1 cellular context compared by ENCODE assay signal in the genomic region with DNA sequence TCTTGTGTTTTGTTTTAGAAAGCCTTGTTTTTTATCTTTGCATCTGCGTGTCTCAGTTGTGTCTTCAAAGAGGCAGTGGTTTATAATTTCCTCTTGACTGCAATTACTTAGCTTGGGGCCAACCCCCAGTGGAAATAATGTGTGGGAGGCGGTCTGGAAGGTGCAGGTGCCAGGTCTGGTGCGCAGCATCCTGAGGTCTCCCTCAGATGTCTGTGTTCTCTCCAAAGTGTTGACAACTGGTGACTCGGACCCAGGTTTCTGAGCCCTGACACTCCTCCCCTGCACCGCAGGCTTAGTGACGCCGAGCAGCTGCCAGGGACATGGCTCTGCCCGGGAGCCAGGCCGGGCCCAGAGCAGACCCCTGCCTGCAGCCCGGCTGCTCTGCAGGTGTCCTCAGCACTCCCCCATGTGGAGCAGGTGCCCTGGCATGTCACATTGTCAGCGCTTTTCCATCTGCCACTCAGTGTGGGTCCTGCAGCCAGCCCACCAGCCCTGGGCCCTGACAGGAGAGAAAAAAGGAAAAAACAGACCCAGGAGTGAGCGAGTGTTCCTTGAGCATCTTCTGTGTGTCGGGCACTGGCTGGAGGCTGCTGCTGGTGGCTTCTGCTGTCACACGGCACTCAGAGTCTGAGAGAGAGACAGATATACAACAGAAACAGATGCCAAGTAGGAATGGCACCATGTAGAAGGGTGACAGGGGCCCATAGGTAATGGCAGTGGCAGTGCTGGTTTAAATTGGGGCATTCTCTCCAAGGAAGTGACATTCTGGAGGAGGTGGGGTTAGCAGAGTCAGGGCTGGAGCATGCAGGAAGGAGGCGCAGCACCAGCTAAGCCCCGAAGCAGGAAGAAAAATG.
TF ChIP-seq lines count a peak whose summit lies in the region.

No MANE protein-coding gene starts in this region.

TF ChIP-seq in HepG2, 621 proteins besides CTCF, POLR2A, EP300 and RAD21:
- TF ChIP-seq STAG1 (CRISPR knock-in tag; IDR thresholded peaks at IDR 0.05) (peak; percentile 28; the same call in 1 of the 2 replicates), ZNF598 (CRISPR knock-in tag; IDR thresholded peaks at IDR 0.05; ENCODE audit: borderline replicate concordance) (0 out of 2 replicates have a peak, but pooled peaks have one; percentile 52), NRL (CRISPR knock-in tag; IDR thresholded peaks at IDR 0.05; ENCODE audit: borderline replicate concordance) (peak; percentile 36; the same call in 1 of the 2 replicates), AHR (CRISPR knock-in tag; IDR thresholded peaks at IDR 0.05) (no peak), NFYB (CRISPR knock-in tag; IDR thresholded peaks at IDR 0.05) (no peak)
- TF ChIP-seq, protein P1, sequence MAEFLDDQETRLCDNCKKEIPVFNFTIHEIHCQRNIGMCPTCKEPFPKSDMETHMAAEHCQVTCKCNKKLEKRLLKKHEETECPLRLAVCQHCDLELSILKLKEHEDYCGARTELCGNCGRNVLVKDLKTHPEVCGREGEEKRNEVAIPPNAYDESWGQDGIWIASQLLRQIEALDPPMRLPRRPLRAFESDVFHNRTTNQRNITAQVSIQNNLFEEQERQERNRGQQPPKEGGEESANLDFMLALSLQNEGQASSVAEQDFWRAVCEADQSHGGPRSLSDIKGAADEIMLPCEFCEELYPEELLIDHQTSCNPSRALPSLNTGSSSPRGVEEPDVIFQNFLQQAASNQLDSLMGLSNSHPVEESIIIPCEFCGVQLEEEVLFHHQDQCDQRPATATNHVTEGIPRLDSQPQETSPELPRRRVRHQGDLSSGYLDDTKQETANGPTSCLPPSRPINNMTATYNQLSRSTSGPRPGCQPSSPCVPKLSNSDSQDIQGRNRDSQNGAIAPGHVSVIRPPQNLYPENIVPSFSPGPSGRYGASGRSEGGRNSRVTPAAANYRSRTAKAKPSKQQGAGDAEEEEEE (CRISPR knock-in tag; IDR thresholded peaks at IDR 0.05; ENCODE audit: borderline replicate concordance), result no peak
- TF ChIP-seq, protein P2, sequence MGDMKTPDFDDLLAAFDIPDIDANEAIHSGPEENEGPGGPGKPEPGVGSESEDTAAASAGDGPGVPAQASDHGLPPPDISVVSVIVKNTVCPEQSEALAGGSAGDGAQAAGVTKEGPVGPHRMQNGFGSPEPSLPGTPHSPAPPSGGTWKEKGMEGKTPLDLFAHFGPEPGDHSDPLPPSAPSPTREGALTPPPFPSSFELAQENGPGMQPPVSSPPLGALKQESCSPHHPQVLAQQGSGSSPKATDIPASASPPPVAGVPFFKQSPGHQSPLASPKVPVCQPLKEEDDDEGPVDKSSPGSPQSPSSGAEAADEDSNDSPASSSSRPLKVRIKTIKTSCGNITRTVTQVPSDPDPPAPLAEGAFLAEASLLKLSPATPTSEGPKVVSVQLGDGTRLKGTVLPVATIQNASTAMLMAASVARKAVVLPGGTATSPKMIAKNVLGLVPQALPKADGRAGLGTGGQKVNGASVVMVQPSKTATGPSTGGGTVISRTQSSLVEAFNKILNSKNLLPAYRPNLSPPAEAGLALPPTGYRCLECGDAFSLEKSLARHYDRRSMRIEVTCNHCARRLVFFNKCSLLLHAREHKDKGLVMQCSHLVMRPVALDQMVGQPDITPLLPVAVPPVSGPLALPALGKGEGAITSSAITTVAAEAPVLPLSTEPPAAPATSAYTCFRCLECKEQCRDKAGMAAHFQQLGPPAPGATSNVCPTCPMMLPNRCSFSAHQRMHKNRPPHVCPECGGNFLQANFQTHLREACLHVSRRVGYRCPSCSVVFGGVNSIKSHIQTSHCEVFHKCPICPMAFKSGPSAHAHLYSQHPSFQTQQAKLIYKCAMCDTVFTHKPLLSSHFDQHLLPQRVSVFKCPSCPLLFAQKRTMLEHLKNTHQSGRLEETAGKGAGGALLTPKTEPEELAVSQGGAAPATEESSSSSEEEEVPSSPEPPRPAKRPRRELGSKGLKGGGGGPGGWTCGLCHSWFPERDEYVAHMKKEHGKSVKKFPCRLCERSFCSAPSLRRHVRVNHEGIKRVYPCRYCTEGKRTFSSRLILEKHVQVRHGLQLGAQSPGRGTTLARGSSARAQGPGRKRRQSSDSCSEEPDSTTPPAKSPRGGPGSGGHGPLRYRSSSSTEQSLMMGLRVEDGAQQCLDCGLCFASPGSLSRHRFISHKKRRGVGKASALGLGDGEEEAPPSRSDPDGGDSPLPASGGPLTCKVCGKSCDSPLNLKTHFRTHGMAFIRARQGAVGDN (CRISPR knock-in tag; IDR thresholded peaks at IDR 0.05), result peak; percentile 25; the same call in 1 of the 2 replicates
